22 cellular contexts compared by ENCODE assay signal in genomic region chr12:2192231-2192630, GRCh38.
DNase-seq lines count a peak whose midpoint lies in the region; ATAC-seq, FAIRE-seq and TF ChIP-seq lines count a peak whose summit lies in the region.
"Had no signal": no experiment of that assay in that cellular context is flagged by ENCODE, and none has a peak within 500 bp of the region (broad histone marks: within the 10 kb centered on the region; RNA-seq: fewer than 3 reads in every experiment).

No MANE protein-coding gene starts in this region.

- H3K14ac ChIP-seq in H1 (ENCODE audit: insufficient read length): no peak overlapping the region
- H3K14ac ChIP-seq in mesenchymal stem cell (ENCODE audit: low read length in 2 of 2): no peak overlapping the region

- H2AK5ac ChIP-seq in H1 (ENCODE audit: low read depth, low read length) (peak overlapping the region; percentile 100), mesenchymal stem cell (ENCODE audit: low read length, severe bottlenecking) (no peak overlapping the region)

- H2BK15ac ChIP-seq in H1 (ENCODE audit: low read length): no peak overlapping the region
- H2BK15ac ChIP-seq in mesenchymal stem cell (ENCODE audit: low read depth, poor library complexity, severe bottlenecking): no peak overlapping the region

- ATAC-seq in heart left ventricle (no peak), GM21367 (IDR thresholded peaks at IDR 0.05; ENCODE audit: unreplicated experiment) (no peak)
- ATAC-seq: PC-3 had no signal

- WGBS in heart left ventricle, 4 donors: 84 to 88% (median 87%) methylated on average over 10 of the region's 10 CpGs
- 70% methylated on average over 10 of the region's 10 CpGs; no CpG with 5 or more reads in 1 of the 2 experiments for WGBS in H1 (ENCODE audit: extremely low coverage in 1 of 2, insufficient coverage in 1 of 2, insufficient read length in 1 of 2, insufficient replicate concordance in 2 of 2, low coverage in 1 of 2, low lambda C conversion rate in 2 of 2, missing lambda C conversion rate in 1 of 2), 2 experiments
- 87% methylated on average over 9 of the region's 10 CpGs for WGBS in mesenchymal stem cell

- H3K4me1 Mint-ChIP-seq in neural crest cell: peaks cover 4% of the 10 kb centered on the region
- H3K4me1 Mint-ChIP-seq: CD4-positive, CD25-positive, alpha-beta regulatory T cell had no signal

- TF ChIP-seq POLR2A in heart left ventricle (IDR thresholded peaks at IDR 0.05) (no peak), H1 (IDR thresholded peaks at IDR 0.05; ENCODE audit: control extremely low read depth in 1 of 2, low read depth in 2 of 2, low read length in 2 of 2) (no peak)

- no peak for TF ChIP-seq RAD21 in H1 (IDR thresholded peaks at IDR 0.05 in 1 of 2, conservative IDR thresholded peaks at IDR 0.05 in 1 of 2; ENCODE audit: low read depth in 2 of 2, low read length in 2 of 2)

- H3K27ac ChIP-seq in left ventricle myocardium inferior (replicated peaks) (peak overlapping the region; percentile 27), heart left ventricle (peak overlapping the region in 1 of 12 donors; percentile 47), H1 (ENCODE audit: low read depth, low read length) (no peak overlapping the region), mesenchymal stem cell (ENCODE audit: low read length, poor library complexity, severe bottlenecking) (no peak overlapping the region)
- H3K27ac ChIP-seq: BLaER1 had no signal

- intact Hi-C loops in left ventricle myocardium inferior (cut with micrococcal nuclease): no loop called here
- intact Hi-C loops in heart left ventricle (cut with DNase I): loop anchor here in 1 of 10 donors (5.0 kb wide), 1 partner anchor 65 kb away; no protein-coding TSS in a partner anchor

- H2BK120ac ChIP-seq in H1 (replicated peaks; ENCODE audit: low read depth, low read length) (no peak overlapping the region), mesenchymal stem cell (ENCODE audit: low read depth, low read length) (no peak overlapping the region)

- peak overlapping the region in 1 of 2 experiments; percentile 21; a peak in 1 of 4 replicates for H3K4me2 ChIP-seq in H1 (ENCODE audit: insufficient read depth in 1 of 2, low read depth in 2 of 2, low read length in 2 of 2)
- H3K4me2 ChIP-seq in mesenchymal stem cell (ENCODE audit: low read length, poor library complexity, severe bottlenecking): no peak overlapping the region
- H3K4me2 ChIP-seq: BLaER1 had no signal

- TF ChIP-seq EP300 in H1 (IDR thresholded peaks at IDR 0.05; ENCODE audit: borderline replicate concordance in 1 of 2, low read depth in 2 of 2, low read length in 2 of 2): no peak

- H4K91ac ChIP-seq in H1 (replicated peaks; ENCODE audit: insufficient read length, low read length) (peak overlapping the region; percentile 75), mesenchymal stem cell (ENCODE audit: low read length) (no peak overlapping the region)

- H4K5ac ChIP-seq in H1 (ENCODE audit: insufficient read length, low read depth, low read length): no peak overlapping the region

- H3K23ac ChIP-seq in H1 (ENCODE audit: insufficient read length) (no peak overlapping the region), mesenchymal stem cell (ENCODE audit: low read length in 2 of 2) (no peak overlapping the region)

- H3K4me1 ChIP-seq in left ventricle myocardium inferior (peaks cover 52% of the 10 kb centered on the region), heart left ventricle (peaks cover 0 to 44% (median 25%) of the 10 kb centered on the region in 12 donors), H1 (replicated peaks in 1 of 4; ENCODE audit: control insufficient read depth in 3 of 4, insufficient read depth in 4 of 4, low read length in 3 of 4) (peaks cover 13 to 43% (median 29%) of the 10 kb centered on the region in 4 experiments), mesenchymal stem cell (ENCODE audit: control insufficient read depth, insufficient read depth, low read depth, low read length) (peaks cover 12% of the 10 kb centered on the region)

- no peaks in the 10 kb centered on the region for H3K27me3 ChIP-seq in left ventricle myocardium inferior (ENCODE audit: low read depth)
- no peaks in the 10 kb centered on the region for H3K27me3 ChIP-seq in heart left ventricle
- H3K27me3 ChIP-seq in H1 (replicated peaks in 1 of 4; ENCODE audit: control insufficient read depth in 3 of 4, extremely low read depth in 1 of 4, insufficient read depth in 3 of 4, low read length in 3 of 4): no peaks in the 10 kb centered on the region
- no peaks in the 10 kb centered on the region for H3K27me3 ChIP-seq in mesenchymal stem cell (ENCODE audit: control insufficient read depth in 1 of 2, insufficient read depth in 1 of 2, low read length in 2 of 2)
- H3K27me3 ChIP-seq: BLaER1 had no signal

- H3K9me3 ChIP-seq in left ventricle myocardium inferior (replicated peaks) (no peaks in the 10 kb centered on the region), heart left ventricle (no peaks in the 10 kb centered on the region), H1 (ENCODE audit: insufficient read depth in 2 of 2, low read depth in 1 of 2, low read length in 1 of 2) (no peaks in the 10 kb centered on the region), mesenchymal stem cell (ENCODE audit: control insufficient read depth, low read length) (no peaks in the 10 kb centered on the region)
- H3K9me3 ChIP-seq: BLaER1 had no signal

- H3K56ac ChIP-seq in H1 (replicated peaks; ENCODE audit: insufficient read length, low read depth, low read length): no peak overlapping the region

- H2AFZ ChIP-seq in H1 (ENCODE audit: low read length): no peak overlapping the region
- H2AFZ ChIP-seq in mesenchymal stem cell (ENCODE audit: low read depth, low read length): no peak overlapping the region

- H2BK12ac ChIP-seq in H1 (ENCODE audit: low read depth, low read length): peak overlapping the region; percentile 100; the same call in 1 of the 2 replicates
- H2BK12ac ChIP-seq in mesenchymal stem cell (ENCODE audit: low read length in 2 of 2): peak overlapping the region in 1 of 2 experiments; percentile 44

- H2BK5ac ChIP-seq in H1 (ENCODE audit: low read depth, low read length) (no peak overlapping the region; the same call in 1 of the 2 replicates), mesenchymal stem cell (ENCODE audit: low read depth, low read length, poor library complexity, severe bottlenecking) (no peak overlapping the region)

- no peaks in the 10 kb centered on the region for H3K36me3 ChIP-seq in left ventricle myocardium inferior
- H3K36me3 ChIP-seq in heart left ventricle: peaks cover 0 to 7% (median 0%) of the 10 kb centered on the region in 9 donors
- no peaks in the 10 kb centered on the region for H3K36me3 ChIP-seq in H1 (ENCODE audit: control insufficient read depth in 2 of 4, insufficient read depth in 4 of 4, low read length in 3 of 4)
- peaks cover 6 to 16% of the 10 kb centered on the region in 2 experiments for H3K36me3 ChIP-seq in mesenchymal stem cell (ENCODE audit: control insufficient read depth in 1 of 2, insufficient read depth in 2 of 2, low read depth in 1 of 2, low read length in 2 of 2)
- H3K36me3 ChIP-seq: BLaER1 had no signal

- no peak overlapping the region for H3K4me3 ChIP-seq in left ventricle myocardium inferior
- no peak overlapping the region for H3K4me3 ChIP-seq in heart left ventricle
- no peak overlapping the region for H3K4me3 ChIP-seq in H1 (ENCODE audit: extremely low read depth in 1 of 4, insufficient read depth in 2 of 4, low read depth in 3 of 4, low read length in 4 of 4)
- H3K4me3 ChIP-seq in mesenchymal stem cell (ENCODE audit: insufficient read depth in 1 of 2, low read depth in 1 of 2, low read length in 2 of 2): no peak overlapping the region
- H3K4me3 ChIP-seq: BLaER1 had no signal

- H3K27me3 Mint-ChIP-seq in neural crest cell (ENCODE audit: low read depth): no peaks in the 10 kb centered on the region
- H3K27me3 Mint-ChIP-seq: CD4-positive, CD25-positive, alpha-beta regulatory T cell had no signal

- H2BK20ac ChIP-seq in H1 (ENCODE audit: low read length): no peak overlapping the region

- no peaks in the 10 kb centered on the region for H3K9me3 Mint-ChIP-seq in neural crest cell

- DNase-seq in left ventricle myocardium inferior (no peak), heart left ventricle (no peak), H1 (ENCODE audit: low read depth in 1 of 2, low spot score in 2 of 2) (no peak), neural crest cell (ENCODE audit: low read depth, low spot score) (no peak), mesenchymal stem cell (no peak)
- no peak for DNase-seq in activated CD4-positive, CD25-positive, alpha-beta regulatory T cell treated with anti-CD3 and anti-CD28 coated beads, Interleukin-2, amount 50 U/mL, for 72 hours
- DNase-seq: CD4-positive, CD25-positive, alpha-beta regulatory T cell; DMS153; DND-41; Karpas-422; NCI-H1092 treated with DMSO at 0.1 percent for 48 hours; NCI-H1436; NCI-H187; NCI-H2081 treated with DMSO at 0.1 percent for 48 hours; NCI-H2171; NCI-H226; NCI-H510A; PC-3 had no signal

- POLR2A ChIA-PET in H1 (lab: Charles Lee; ENCODE audit: partially characterized antibody): no interaction called here

- H3K36me3 Mint-ChIP-seq in neural crest cell (ENCODE audit: low read depth): no peaks in the 10 kb centered on the region
- H3K36me3 Mint-ChIP-seq: CD4-positive, CD25-positive, alpha-beta regulatory T cell had no signal

- H3K79me1 ChIP-seq in H1 (ENCODE audit: low read depth, low read length) (no peaks in the 10 kb centered on the region), mesenchymal stem cell (replicated peaks; ENCODE audit: low read length, poor library complexity, severe bottlenecking) (no peaks in the 10 kb centered on the region)

- no peak overlapping the region for H3K4ac ChIP-seq in H1 (replicated peaks; ENCODE audit: insufficient read length, low read depth, low read length)
- H3K4ac ChIP-seq in mesenchymal stem cell (ENCODE audit: low read depth in 1 of 2, low read length in 2 of 2): no peak overlapping the region

- H3K23me2 ChIP-seq in H1 (ENCODE audit: low read depth, low read length): peaks cover 5% of the 10 kb centered on the region

- CTCF ChIA-PET in H1 (lab: Charles Lee; ENCODE audit: partially characterized antibody): interaction anchor here (1.4 to 1.8 kb wide), 2 partner anchors 96 to 134 kb away, joined by 4 to 6 read pairs; no protein-coding TSS in a partner anchor

- no peak for FAIRE-seq in H1 (lab: Jason Lieb, UNC)
- FAIRE-seq: A204.1, H54 had no signal

- H3K18ac ChIP-seq in H1 (ENCODE audit: extremely low read depth, low read length): no peak overlapping the region; the same call in 1 of the 2 replicates
- H3K18ac ChIP-seq in mesenchymal stem cell (ENCODE audit: low read depth in 1 of 2, low read length in 2 of 2): no peak overlapping the region

- no peaks in the 10 kb centered on the region for H4K20me1 ChIP-seq in H1 (replicated peaks in 1 of 2; ENCODE audit: control insufficient read depth in 1 of 2, insufficient read depth in 2 of 2, low read length in 2 of 2)
- H4K20me1 ChIP-seq: BLaER1 had no signal

- H3K9ac ChIP-seq in H1 (replicated peaks in 1 of 4; ENCODE audit: extremely low read depth in 1 of 4, low read depth in 3 of 4, low read length in 3 of 4) (no peak overlapping the region), mesenchymal stem cell (ENCODE audit: low read length) (no peak overlapping the region)
- H3K9ac ChIP-seq: BLaER1 had no signal

- no peak overlapping the region for H3K4me3 Mint-ChIP-seq in neural crest cell

- H4K8ac ChIP-seq in H1 (ENCODE audit: extremely low read depth, insufficient read depth, low read length) (no peak overlapping the region), mesenchymal stem cell (ENCODE audit: low read length) (no peak overlapping the region)

- peak overlapping the region; percentile 15 for H3K27ac Mint-ChIP-seq in neural crest cell (ENCODE audit: unreplicated experiment)
- H3K27ac Mint-ChIP-seq: CD4-positive, CD25-positive, alpha-beta regulatory T cell had no signal

- TF ChIP-seq CTCF in left ventricle myocardium inferior (IDR thresholded peaks at IDR 0.05; ENCODE audit: borderline replicate concordance): no peak
- no peak for TF ChIP-seq CTCF in heart left ventricle (IDR thresholded peaks at IDR 0.05)
- no peak for TF ChIP-seq CTCF in H1 (IDR thresholded peaks at IDR 0.05; ENCODE audit: control extremely low read depth in 1 of 3, insufficient read depth in 1 of 3, low read depth in 1 of 3, low read length in 3 of 3)
- no peak for TF ChIP-seq CTCF in neural crest cell (conservative IDR thresholded peaks at IDR 0.05)

- H3K79me2 ChIP-seq in H1 (ENCODE audit: control insufficient read depth in 1 of 2, insufficient read depth in 2 of 2, low read length in 2 of 2): no peaks in the 10 kb centered on the region
